1 cellular context compared by ENCODE assay signal in genomic region chr14:102314242-102315011, GRCh38.
TF ChIP-seq lines count a peak whose summit lies in the region.

No MANE protein-coding gene starts in this region.

TF ChIP-seq in HepG2, 621 proteins besides CTCF, POLR2A, EP300 and RAD21 (continued from another document and continues in another):
- TF ChIP-seq NBN (conservative IDR thresholded peaks at IDR 0.05): no peak
- no peak for TF ChIP-seq NCOA1 (CRISPR knock-in tag; IDR thresholded peaks at IDR 0.05)
- TF ChIP-seq ATF5 (CRISPR knock-in tag; IDR thresholded peaks at IDR 0.05; ENCODE audit: low read depth): no peak
- TF ChIP-seq DNMT3B (CRISPR knock-in tag; conservative IDR thresholded peaks at IDR 0.05): no peak; the same call in 1 of the 2 replicates
- TF ChIP-seq KAT7 (CRISPR knock-in tag; IDR thresholded peaks at IDR 0.05; ENCODE audit: borderline replicate concordance): peak; percentile 71; the same call in 1 of the 2 replicates
- no peak for TF ChIP-seq NCOA2 (CRISPR knock-in tag; IDR thresholded peaks at IDR 0.05)
- TF ChIP-seq SOX5 (CRISPR knock-in tag; IDR thresholded peaks at IDR 0.05; ENCODE audit: borderline replicate concordance): no peak
- no peak for TF ChIP-seq MTA3 (CRISPR knock-in tag; IDR thresholded peaks at IDR 0.05)
- TF ChIP-seq AHR (CRISPR knock-in tag; IDR thresholded peaks at IDR 0.05): no peak
- TF ChIP-seq ATAD3A (CRISPR knock-in tag; IDR thresholded peaks at IDR 0.05): no peak
- TF ChIP-seq ZMYM4 (CRISPR knock-in tag; IDR thresholded peaks at IDR 0.05): peak; percentile 52; the same call in 1 of the 2 replicates
- TF ChIP-seq ZFP90 (CRISPR knock-in tag; IDR thresholded peaks at IDR 0.05; ENCODE audit: borderline replicate concordance): peak; percentile 85; the same call in 1 of the 2 replicates
- 0 out of 2 replicates have a peak, but pooled peaks have one; percentile 75 for TF ChIP-seq TIGD3 (CRISPR knock-in tag; IDR thresholded peaks at IDR 0.05; ENCODE audit: borderline replicate concordance)
- TF ChIP-seq SSRP1 (CRISPR knock-in tag; IDR thresholded peaks at IDR 0.05): no peak
- no peak for TF ChIP-seq EZH2 (conservative IDR thresholded peaks at IDR 0.05; ENCODE audit: low read depth, low read length)
- peak; percentile 95 for TF ChIP-seq MTA1 (CRISPR knock-in tag; IDR thresholded peaks at IDR 0.05; ENCODE audit: borderline replicate concordance)
- TF ChIP-seq GLI4 (CRISPR knock-in tag; IDR thresholded peaks at IDR 0.05; ENCODE audit: borderline replicate concordance): no peak; the same call in 1 of the 2 replicates
- TF ChIP-seq PTBP1 (IDR thresholded peaks at IDR 0.05; ENCODE audit: low read depth, low read length, poor library complexity, severe bottlenecking): no peak
- 0 out of 2 replicates have a peak, but pooled peaks have one; percentile 46 for TF ChIP-seq RBFOX2 (IDR thresholded peaks at IDR 0.05; ENCODE audit: low read depth, low read length)
- peak; percentile 98 for TF ChIP-seq ZNF777 (CRISPR knock-in tag; IDR thresholded peaks at IDR 0.05)
- 0 out of 2 replicates have a peak, but pooled peaks have one; percentile 34 for TF ChIP-seq ZNF878 (CRISPR knock-in tag; IDR thresholded peaks at IDR 0.05)
- TF ChIP-seq JARID2 (CRISPR knock-in tag; IDR thresholded peaks at IDR 0.05; ENCODE audit: insufficient replicate concordance): no peak
- TF ChIP-seq TCF7 (IDR thresholded peaks at IDR 0.05; ENCODE audit: low read depth): no peak
- peak; percentile 96 for TF ChIP-seq MXD4 (CRISPR knock-in tag; IDR thresholded peaks at IDR 0.05)
- no peak for TF ChIP-seq ZNF431 (CRISPR knock-in tag; IDR thresholded peaks at IDR 0.05; ENCODE audit: borderline replicate concordance, low read depth)
- no peak for TF ChIP-seq SRSF9 (IDR thresholded peaks at IDR 0.05; ENCODE audit: borderline replicate concordance, insufficient read depth, low read depth, low read length, poor library complexity, severe bottlenecking)
- no peak for TF ChIP-seq IRF9 (CRISPR knock-in tag; IDR thresholded peaks at IDR 0.05; ENCODE audit: borderline replicate concordance)
- no peak; the same call in none of the 2 replicates for TF ChIP-seq ZNF614 (CRISPR knock-in tag; IDR thresholded peaks at IDR 0.05; ENCODE audit: borderline replicate concordance)
- peak; percentile 63; the same call in 1 of the 2 replicates for TF ChIP-seq ZBTB26 (CRISPR knock-in tag; IDR thresholded peaks at IDR 0.05; ENCODE audit: borderline replicate concordance)
- TF ChIP-seq ISX (CRISPR knock-in tag; conservative IDR thresholded peaks at IDR 0.05): no peak; the same call in 1 of the 2 replicates
- TF ChIP-seq AGO1 (IDR thresholded peaks at IDR 0.05; ENCODE audit: low read depth, low read length, poor library complexity, severe bottlenecking): peak; percentile 61
- peak; percentile 43; the same call in 1 of the 2 replicates for TF ChIP-seq SP5 (CRISPR knock-in tag; IDR thresholded peaks at IDR 0.05; ENCODE audit: borderline replicate concordance, low read depth)
- TF ChIP-seq ZNF788 (CRISPR knock-in tag; IDR thresholded peaks at IDR 0.05; ENCODE audit: borderline replicate concordance): 0 out of 2 replicates have a peak, but pooled peaks have one; percentile 27
- TF ChIP-seq FOXO1 (CRISPR knock-in tag; IDR thresholded peaks at IDR 0.05): peak; percentile 64
- no peak for TF ChIP-seq BATF2 (CRISPR knock-in tag; IDR thresholded peaks at IDR 0.05)
- no peak for TF ChIP-seq SIN3A (IDR thresholded peaks at IDR 0.05; ENCODE audit: borderline replicate concordance, low read depth, low read length)
- TF ChIP-seq FOXP4 (CRISPR knock-in tag; IDR thresholded peaks at IDR 0.05): peak; percentile 57
- no peak for TF ChIP-seq ZNF512 (CRISPR knock-in tag; IDR thresholded peaks at IDR 0.05)
- TF ChIP-seq ZFP36L2 (CRISPR knock-in tag; IDR thresholded peaks at IDR 0.05): no peak
- TF ChIP-seq FOSL1 (CRISPR knock-in tag; IDR thresholded peaks at IDR 0.05; ENCODE audit: borderline replicate concordance): no peak
- no peak for TF ChIP-seq CEBPG (CRISPR knock-in tag; IDR thresholded peaks at IDR 0.05)
- TF ChIP-seq ZBTB2 (CRISPR knock-in tag; IDR thresholded peaks at IDR 0.05; ENCODE audit: low read depth): no peak
- peak; percentile 83 for TF ChIP-seq ZNF883 (CRISPR knock-in tag; IDR thresholded peaks at IDR 0.05; ENCODE audit: not compliant biosample characterization)
- no peak for TF ChIP-seq BRF2 (CRISPR knock-in tag; IDR thresholded peaks at IDR 0.05)
- peak; percentile 48 for TF ChIP-seq PAXIP1 (CRISPR knock-in tag; conservative IDR thresholded peaks at IDR 0.05)
- peak; percentile 27; the same call in 1 of the 2 replicates for TF ChIP-seq ZNF772 (CRISPR knock-in tag; IDR thresholded peaks at IDR 0.05)
- TF ChIP-seq ZSCAN22 (CRISPR knock-in tag; IDR thresholded peaks at IDR 0.05): no peak
- TF ChIP-seq KAT8 (CRISPR knock-in tag; IDR thresholded peaks at IDR 0.05): peak; percentile 60; the same call in 1 of the 2 replicates
- no peak for TF ChIP-seq ZNF180 (CRISPR knock-in tag; IDR thresholded peaks at IDR 0.05; ENCODE audit: borderline replicate concordance, low read depth)
- no peak; the same call in 1 of the 2 replicates for TF ChIP-seq SMC3 (IDR thresholded peaks at IDR 0.05; ENCODE audit: low read length)
- TF ChIP-seq NR1H2 (CRISPR knock-in tag; IDR thresholded peaks at IDR 0.05; ENCODE audit: borderline replicate concordance, low read depth): no peak
- no peak for TF ChIP-seq TCF7L2 (IDR thresholded peaks at IDR 0.05; ENCODE audit: low read depth, low read length)
